In the genomic region with DNA sequence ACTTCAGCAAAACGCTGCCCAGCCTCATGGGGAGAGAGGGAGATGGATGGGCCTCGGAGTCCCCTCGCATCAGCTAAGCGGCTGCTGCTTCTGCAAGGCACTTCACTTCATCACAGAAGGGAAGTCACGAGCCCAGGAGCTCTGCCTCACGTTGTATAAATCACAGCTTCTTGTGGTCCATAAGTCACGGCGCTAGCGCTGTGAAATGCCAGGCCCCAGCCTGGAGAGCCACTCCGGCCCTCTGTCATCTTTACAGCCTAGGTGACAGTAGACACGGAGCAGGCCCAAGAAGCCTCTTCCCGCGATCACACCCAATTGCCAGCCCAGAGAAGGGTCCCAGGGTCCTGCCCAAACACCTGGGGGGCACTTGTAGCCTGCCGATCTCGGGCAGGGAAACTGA, we compare ENCODE assay signal across 22 cellular contexts. TPM values are rescaled to one million over a fixed set of nuclear protein-coding genes. Genes with fewer than 3 reads are reported as not detected.
"Had no signal": no experiment of that assay in that cellular context is flagged by ENCODE, and none has a peak within 500 bp of the region (broad histone marks: within the 10 kb centered on the region; RNA-seq: fewer than 3 reads in every experiment).

No MANE protein-coding gene starts in this region.

- H3K9me3 ChIP-seq: colonic mucosa, left lung, mucosa of descending colon, right atrium auricular region, spleen, stomach, testis, upper lobe of right lung had no signal

- H3K27ac Mint-ChIP-seq: activated CD4-positive, alpha-beta T cell treated with anti-CD3 and anti-CD28 coated beads for 36 hours; activated CD8-positive, alpha-beta T cell treated with anti-CD3 and anti-CD28 coated beads for 36 hours; progenitor cell of endocrine pancreas had no signal

- H3K9me3 Mint-ChIP-seq: activated CD8-positive, alpha-beta T cell treated with anti-CD3 and anti-CD28 coated beads for 36 hours; activated naive CD4-positive, alpha-beta T cell treated with anti-CD3 and anti-CD28 coated beads, Interleukin-2, amount 50 U/mL, for 72 hours; naive thymus-derived CD8-positive, alpha-beta T cell had no signal

- H3K27ac ChIP-seq: colonic mucosa, left lung, right atrium auricular region, spleen, stomach, testis had no signal

- H3K4me1 ChIP-seq: colonic mucosa had no signal

- H3K27me3 ChIP-seq: colonic mucosa, right atrium auricular region, testis had no signal

- DNase-seq: activated CD8-positive, alpha-beta memory T cell treated with anti-CD3 and anti-CD28 coated beads, Interleukin-2, amount 50 U/mL, for 4 hours; activated CD8-positive, alpha-beta T cell treated with anti-CD3 and anti-CD28 coated beads for 36 hours; activated gamma-delta T cell; activated T-cell treated with anti-CD3 and anti-CD28 coated beads, Interleukin-2, amount 50 U/mL, for 48 hours; colonic mucosa; left lung; naive thymus-derived CD8-positive, alpha-beta T cell; spleen; stimulated activated CD4-positive, alpha-beta T cell treated with anti-CD3 and anti-CD28 coated beads, Interleukin-2, amount 100 ng/mL, for 24 hours; stomach; testis; upper lobe of right lung had no signal

- H3K4me3 ChIP-seq: colonic mucosa, mucosa of descending colon, spleen, testis had no signal

- H3K36me3 ChIP-seq: colonic mucosa, left lung, right atrium auricular region, spleen, stomach, upper lobe of right lung had no signal

- ATAC-seq: activated CD4-positive, alpha-beta T cell treated with anti-CD3 and anti-CD28 coated beads for 36 hours; activated CD8-positive, alpha-beta T cell treated with anti-CD3 and anti-CD28 coated beads for 36 hours; activated naive CD4-positive, alpha-beta T cell treated with anti-CD3 and anti-CD28 coated beads, Interleukin-2, amount 50 U/mL, for 72 hours had no signal

- H3K36me3 Mint-ChIP-seq: activated naive CD4-positive, alpha-beta T cell treated with anti-CD3 and anti-CD28 coated beads, Interleukin-2, amount 50 U/mL, for 72 hours; naive thymus-derived CD8-positive, alpha-beta T cell had no signal

- H3K4me3 Mint-ChIP-seq: activated CD8-positive, alpha-beta T cell treated with anti-CD3 and anti-CD28 coated beads for 36 hours had no signal

- FAIRE-seq: keratinocyte had no signal

RNA-seq across cellular contexts. Expression of gene DBH, which starts 23.4 kb away (rescaled TPM):
- total RNA-seq: activated CD4-positive, alpha-beta T cell treated with anti-CD3 and anti-CD28 coated beads for 36 hours; activated CD8-positive, alpha-beta T cell treated with anti-CD3 and anti-CD28 coated beads for 36 hours; activated naive CD4-positive, alpha-beta T cell treated with anti-CD3 and anti-CD28 coated beads, Interleukin-2, amount 50 U/mL, for 72 hours; cardiac septum; colonic mucosa; esophagus mucosa; mucosa of descending colon; naive thymus-derived CD8-positive, alpha-beta T cell; progenitor cell of endocrine pancreas; right atrium auricular region; upper lobe of right lung had no signal
- polyA plus RNA-seq: keratinocyte; naive thymus-derived CD8-positive, alpha-beta T cell had no signal

RNA-seq across cellular contexts. Expression of gene FAM163B, which starts 50.4 kb away (rescaled TPM):
- total RNA-seq: activated CD4-positive, alpha-beta T cell treated with anti-CD3 and anti-CD28 coated beads for 36 hours; activated CD8-positive, alpha-beta T cell treated with anti-CD3 and anti-CD28 coated beads for 36 hours; activated naive CD4-positive, alpha-beta T cell treated with anti-CD3 and anti-CD28 coated beads, Interleukin-2, amount 50 U/mL, for 72 hours; cardiac septum; esophagus mucosa; naive thymus-derived CD8-positive, alpha-beta T cell; omental fat pad; progenitor cell of endocrine pancreas; stomach; T-helper 1 cell treated with Interleukin-12 subunit alpha and Interleukin-12 subunit beta and Interleukin-4 antibody, amounts not matched to agents 30 ng/mL and 1 ng/mL, for 36 hours; upper lobe of right lung had no signal
- polyA plus RNA-seq: keratinocyte; naive thymus-derived CD8-positive, alpha-beta T cell; stomach had no signal
